8 cellular contexts compared by ENCODE assay signal in the genomic region with DNA sequence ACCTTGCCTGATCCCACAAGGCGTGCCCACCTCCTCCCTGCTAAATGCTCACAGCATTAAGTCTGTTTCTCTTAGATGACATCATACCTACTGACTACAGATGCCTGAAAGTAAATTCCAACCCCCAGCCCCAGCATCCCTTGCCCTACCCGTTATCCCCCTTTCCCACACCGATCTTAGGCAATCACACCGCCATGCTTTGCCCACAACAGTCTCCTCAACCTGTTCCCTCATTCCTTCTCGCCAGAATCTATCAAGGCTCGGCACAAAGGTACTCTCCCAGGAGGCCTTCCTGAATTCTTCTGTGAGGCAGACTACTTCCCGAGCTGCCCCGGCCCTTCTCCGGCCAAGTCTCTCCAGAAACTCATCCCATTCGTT. TPM values are rescaled to one million over a fixed set of nuclear protein-coding genes. Genes with fewer than 3 reads are reported as not detected.
DNase-seq lines count a peak whose midpoint lies in the region; ATAC-seq and TF ChIP-seq lines count a peak whose summit lies in the region.

No MANE protein-coding gene starts in this region.

- H3K4me2 ChIP-seq in SU-DHL-6 (ENCODE audit: low read depth, low read length, poor library complexity, severe bottlenecking): peak overlapping the region; percentile 60

- intact Hi-C loops in activated CD4-positive, alpha-beta T cell treated with anti-CD3 and anti-CD28 coated beads, Interleukin-2, amount 10 ng/mL, durations not matched to agents 24 days and 14 days (cut with micrococcal nuclease): loop anchor here (5.0 to 10.0 kb wide), 2 partner anchors 1069 to 1577 kb away; a partner anchor contains a TSS
- intact Hi-C loops in prostate gland (cut with DNase I): loop anchor here (10.0 kb wide), 1 partner anchor 377 kb away; a partner anchor contains a TSS

- H3F3A ChIP-seq in SU-DHL-6 (ENCODE audit: insufficient read depth): no peaks in the 10 kb centered on the region; the same call in 1 of the 2 replicates

- H3K9ac ChIP-seq in SU-DHL-6 (ENCODE audit: low read length): peak overlapping the region; percentile 98

- H3K36me3 ChIP-seq in SU-DHL-6 (ENCODE audit: low read length): peaks cover 4% of the 10 kb centered on the region; the same call in 1 of the 2 replicates
- H3K36me3 ChIP-seq in prostate gland: no peaks in the 10 kb centered on the region

- DNase-seq in activated CD4-positive, alpha-beta T cell treated with anti-CD3 and anti-CD28 coated beads, Interleukin-2, amount 10 ng/mL, durations not matched to agents 24 days and 14 days: no peak
- DNase-seq in activated CD4-positive, alpha-beta T cell treated with anti-CD3 and anti-CD28 coated beads for 48 hours: no peak
- no peak for DNase-seq in fibroblast of the aortic adventitia (ENCODE audit: low read depth)
- DNase-seq in prostate gland (ENCODE audit: low spot score): no peak
- no peak for DNase-seq in stimulated activated CD4-positive, alpha-beta T cell treated with anti-CD3 and anti-CD28 coated beads, Interleukin-4, amount 100 ng/mL, for 4 hours
- no peak for DNase-seq in foreskin melanocyte

- H3K27me3 Mint-ChIP-seq in activated CD4-positive, alpha-beta T cell treated with anti-CD3 and anti-CD28 coated beads, Interleukin-2, amount 10 ng/mL, durations not matched to agents 24 days and 14 days: peaks cover 13% of the 10 kb centered on the region

- H3K36me3 Mint-ChIP-seq in activated CD4-positive, alpha-beta T cell treated with anti-CD3 and anti-CD28 coated beads, Interleukin-2, amount 10 ng/mL, durations not matched to agents 24 days and 14 days (ENCODE audit: low read depth): peaks cover 32% of the 10 kb centered on the region

- TF ChIP-seq CTCF in SU-DHL-6 (IDR thresholded peaks at IDR 0.05; ENCODE audit: insufficient read depth, low read length, poor library complexity, severe bottlenecking) (no peak), fibroblast of the aortic adventitia (IDR thresholded peaks at IDR 0.05; ENCODE audit: insufficient read depth, low read length) (no peak), prostate gland (IDR thresholded peaks at IDR 0.05) (no peak)

- H3K4me1 Mint-ChIP-seq in activated CD4-positive, alpha-beta T cell treated with anti-CD3 and anti-CD28 coated beads, Interleukin-2, amount 10 ng/mL, durations not matched to agents 24 days and 14 days: peaks cover 33% of the 10 kb centered on the region

- no peaks in the 10 kb centered on the region for H3K9me3 Mint-ChIP-seq in activated CD4-positive, alpha-beta T cell treated with anti-CD3 and anti-CD28 coated beads, Interleukin-2, amount 10 ng/mL, durations not matched to agents 24 days and 14 days

- peaks cover 6% of the 10 kb centered on the region for H3K4me1 ChIP-seq in prostate gland (replicated peaks)

- H3K9me3 ChIP-seq in SU-DHL-6 (ENCODE audit: insufficient read depth, low read length): no peaks in the 10 kb centered on the region
- no peaks in the 10 kb centered on the region for H3K9me3 ChIP-seq in prostate gland

- H2AFZ ChIP-seq in SU-DHL-6 (ENCODE audit: low read depth, low read length, severe bottlenecking): peak overlapping the region; percentile 82

- H3K27me3 ChIP-seq in SU-DHL-6 (ENCODE audit: low read length) (no peaks in the 10 kb centered on the region), prostate gland (replicated peaks; ENCODE audit: insufficient read depth) (no peaks in the 10 kb centered on the region)

- H3K27ac ChIP-seq in SU-DHL-6 (ENCODE audit: low read depth, low read length): no peak overlapping the region
- H3K27ac ChIP-seq in prostate gland: peak overlapping the region; percentile 58 to 76

- H4K20me1 ChIP-seq in SU-DHL-6 (ENCODE audit: low read depth, low read length): no peaks in the 10 kb centered on the region

- peak overlapping the region; percentile 81 for H3K27ac Mint-ChIP-seq in activated CD4-positive, alpha-beta T cell treated with anti-CD3 and anti-CD28 coated beads, Interleukin-2, amount 10 ng/mL, durations not matched to agents 24 days and 14 days

- no peak for ATAC-seq in HG02870 (IDR thresholded peaks at IDR 0.05; ENCODE audit: unreplicated experiment)

- H3K4me3 ChIP-seq in SU-DHL-6 (ENCODE audit: insufficient read depth, low read length, poor library complexity, severe bottlenecking) (peak overlapping the region; percentile 77), fibroblast of the aortic adventitia (ENCODE audit: low read depth, low read length) (peak overlapping the region; percentile 92), prostate gland (peak overlapping the region; percentile 89 to 92)

- no peaks in the 10 kb centered on the region for H3K9me2 ChIP-seq in SU-DHL-6 (replicated peaks; ENCODE audit: insufficient read depth, low read length)

- H3K4me3 Mint-ChIP-seq in activated CD4-positive, alpha-beta T cell treated with anti-CD3 and anti-CD28 coated beads, Interleukin-2, amount 10 ng/mL, durations not matched to agents 24 days and 14 days: peak overlapping the region; percentile 95

- peaks cover 41% of the 10 kb centered on the region for H3K79me2 ChIP-seq in SU-DHL-6 (ENCODE audit: insufficient read depth, low read length)

- WGBS in prostate gland: 10% methylated on average over 10 of the region's 10 CpGs

- TF ChIP-seq POLR2A in prostate gland (IDR thresholded peaks at IDR 0.05): no peak

RNA-seq across cellular contexts. Expression of a gene that starts 0.8 kb away (rescaled TPM):
- 194 TPM in 2 replicates for total RNA-seq in activated CD4-positive, alpha-beta T cell treated with anti-CD3 and anti-CD28 coated beads, Interleukin-2, amount 10 ng/mL, durations not matched to agents 24 days and 14 days
- total RNA-seq in fibroblast of the aortic adventitia (ENCODE audit: low replicate concordance) (120 and 406 TPM in 2 replicates), prostate gland (100 to 1,000 TPM; 166 to 195 TPM)
